In genomic region chr12:56126732-56127239, GRCh38 we compare ENCODE assay signal across 8 cellular contexts. TPM values are rescaled to one million over a fixed set of nuclear protein-coding genes. Genes with fewer than 3 reads are reported as not detected.
DNase-seq lines count a peak whose midpoint lies in the region; ATAC-seq and TF ChIP-seq lines count a peak whose summit lies in the region.

No MANE protein-coding gene starts in this region.

- H3K9me3 ChIP-seq in BLaER1: no peaks in the 10 kb centered on the region
- no peaks in the 10 kb centered on the region for H3K9me3 ChIP-seq in mammary epithelial cell (replicated peaks; ENCODE audit: insufficient read depth, low read length)

- in situ Hi-C loops in mammary epithelial cell (cut with MboI; ENCODE audit: low sequenced_read_pairs in 2 of 2) (loop anchor here in 1 of 2 donors (10.0 kb wide), 1 partner anchor 338 kb away; the partner anchor contains the start of gene SPRYD4), G401 (cut with HindIII; ENCODE audit: low sequenced_read_pairs) (no loop called here)

- peaks cover 54% of the 10 kb centered on the region for H3K4me1 ChIP-seq in BLaER1
- H3K4me1 ChIP-seq in mammary epithelial cell (ENCODE audit: insufficient read depth, low read length): peaks cover 18% of the 10 kb centered on the region

- peaks cover 0 to 2% (median 0%) of the 10 kb centered on the region in 9 donors for H3K9me3 Mint-ChIP-seq in naive thymus-derived CD8-positive, alpha-beta T cell

- H4K20me1 ChIP-seq in BLaER1 (no peaks in the 10 kb centered on the region; the same call in 1 of the 2 replicates), mammary epithelial cell (ENCODE audit: insufficient read depth, low read length) (no peaks in the 10 kb centered on the region)

- H3K4me1 Mint-ChIP-seq in naive thymus-derived CD8-positive, alpha-beta T cell: peaks cover 32 to 69% (median 50%) of the 10 kb centered on the region in 4 donors

- POLR2A ChIA-PET in naive thymus-derived CD8-positive, alpha-beta T cell (lab: Charles Lee): interaction anchor here (1.2 to 17.5 kb wide), 14 partner anchors 9 to 337 kb away, joined by 3 to 284 read pairs (median 10); partner anchors contain the start of genes CNPY2, MYL6, MYL6B and PA2G4

- no peak for TF ChIP-seq CTCF in mammary epithelial cell (conservative IDR thresholded peaks at IDR 0.05 in 1 of 2, IDR thresholded peaks at IDR 0.05 in 1 of 2; ENCODE audit: extremely low read depth in 1 of 2, insufficient read depth in 1 of 2, low read depth in 1 of 2, low read length in 2 of 2)

- H3K36me3 ChIP-seq in BLaER1 (peaks cover 25% of the 10 kb centered on the region), mammary epithelial cell (ENCODE audit: insufficient read depth, low read length) (peaks cover 9% of the 10 kb centered on the region)

- peak; percentile 80 for DNase-seq in NAMALWA (ENCODE audit: low spot score)
- no peak for DNase-seq in mammary epithelial cell
- DNase-seq in naive thymus-derived CD8-positive, alpha-beta T cell: no peak
- no peak for DNase-seq in NCI-H1092 treated with DMSO at 0.1 percent for 48 hours (lab: John Stamatoyannopoulos, UW)
- DNase-seq in G401 (ENCODE audit: low spot score): no peak
- no peak for DNase-seq in NCI-H128 (lab: John Stamatoyannopoulos, UW; ENCODE audit: unreplicated experiment)

- BruUV-seq in mammary epithelial cell (replicated peaks; lab: Mats Ljungman, UMichigan): no TSS peak

- H3K4me2 ChIP-seq in BLaER1 (peak overlapping the region; percentile 90), mammary epithelial cell (ENCODE audit: insufficient read depth, low read depth, low read length) (peak overlapping the region; percentile 80)

- H2AFZ ChIP-seq in mammary epithelial cell (ENCODE audit: low read depth, low read length): no peak overlapping the region

- dilution Hi-C loops in mammary epithelial cell (cut with HindIII; ENCODE audit: low sequenced_read_pairs): no loop called here

- H3K27me3 Mint-ChIP-seq in naive thymus-derived CD8-positive, alpha-beta T cell: no peaks in the 10 kb centered on the region

- peak overlapping the region; percentile 43 to 99 (median 95) for H3K27ac Mint-ChIP-seq in naive thymus-derived CD8-positive, alpha-beta T cell

- H3K9ac ChIP-seq in BLaER1 (peak overlapping the region; percentile 72), mammary epithelial cell (ENCODE audit: insufficient read depth, low read length) (peak overlapping the region; percentile 80)

- CTCF ChIA-PET in mammary epithelial cell (lab: Charles Lee; ENCODE audit: low non-redundant PET): no interaction called here

- intact Hi-C loops in mammary epithelial cell (cut with micrococcal nuclease): loop anchor here (1.0 to 2.0 kb wide), 4 partner anchors 8 to 342 kb away; partner anchors contain the start of genes MYL6, SPRYD4 and ZC3H10

- H3K27me3 ChIP-seq in BLaER1 (no peaks in the 10 kb centered on the region), mammary epithelial cell (ENCODE audit: insufficient read depth, low read length) (no peaks in the 10 kb centered on the region)

- H3K36me3 Mint-ChIP-seq in naive thymus-derived CD8-positive, alpha-beta T cell: peaks cover 0 to 25% (median 20%) of the 10 kb centered on the region in 3 donors

- peaks cover 35% of the 10 kb centered on the region for H3K79me2 ChIP-seq in mammary epithelial cell (ENCODE audit: insufficient read depth, low read length)

- no peak for ATAC-seq in naive thymus-derived CD8-positive, alpha-beta T cell
- no peak for ATAC-seq in HG02571 (IDR thresholded peaks at IDR 0.05; ENCODE audit: unreplicated experiment)

- peak overlapping the region; percentile 64 for H3K27ac ChIP-seq in BLaER1
- peak overlapping the region; percentile 76 for H3K27ac ChIP-seq in mammary epithelial cell (ENCODE audit: insufficient read depth, low read depth, low read length)

- 33% methylated on average over 3 of the region's 3 CpGs for WGBS in mammary epithelial cell (ENCODE audit: low coverage, missing lambda C conversion rate)

- peak overlapping the region in 9 of 10 donors; percentile 8 to 99 (median 44) for H3K4me3 Mint-ChIP-seq in naive thymus-derived CD8-positive, alpha-beta T cell

- H3K4me3 ChIP-seq in BLaER1 (peak overlapping the region; percentile 88; the same call in 1 of the 2 replicates), mammary epithelial cell (replicated peaks in 1 of 3; ENCODE audit: insufficient read depth in 1 of 3, low read depth in 2 of 3, low read length in 3 of 3) (no peak overlapping the region)

RNA-seq across cellular contexts. Expression of gene ESYT1, which starts 1.3 kb away (rescaled TPM):
- 100 to 1,000 TPM; 166 to 366 TPM for total RNA-seq in mammary epithelial cell
- polyA plus RNA-seq in mammary epithelial cell: 236 TPM
- 447 TPM for polyA minus RNA-seq in mammary epithelial cell
- total RNA-seq in naive thymus-derived CD8-positive, alpha-beta T cell: 100 to 1,000 TPM; 257 to 270 TPM
- polyA plus RNA-seq in naive thymus-derived CD8-positive, alpha-beta T cell: 100 to 1,000 TPM; 354 to 433 (median 357) TPM
- 108 and 114 TPM in 2 replicates for total RNA-seq in G401 (2014; rRNA removed; shearing (Covaris generic))

RNA-seq across cellular contexts. Expression of gene ZC3H10, which starts 8.7 kb away (rescaled TPM):
- total RNA-seq in mammary epithelial cell: 1 to 10 TPM; 2.7 TPM
- polyA plus RNA-seq in mammary epithelial cell: 0.87 TPM
- 2.1 TPM for polyA minus RNA-seq in mammary epithelial cell
- 10 to 100 TPM; 15.1 to 15.9 TPM for total RNA-seq in naive thymus-derived CD8-positive, alpha-beta T cell
- polyA plus RNA-seq in naive thymus-derived CD8-positive, alpha-beta T cell: 1 to 10 TPM; 1.3 to 2.5 (median 1.8) TPM
- 2.9 and 3.3 TPM in 2 replicates for total RNA-seq in G401 (2014; rRNA removed; shearing (Covaris generic))

RNA-seq across cellular contexts. Expression of gene RPL41, which starts 10.4 kb away (rescaled TPM):
- 1,000 to 10,000 TPM in 1 of 2 donors, 100 to 1,000 TPM in 1; 847 to 3,248 TPM for total RNA-seq in mammary epithelial cell
- polyA plus RNA-seq in mammary epithelial cell: 7,406 TPM
- polyA minus RNA-seq in mammary epithelial cell: 2,718 TPM
- total RNA-seq in naive thymus-derived CD8-positive, alpha-beta T cell: 1,000 to 10,000 TPM; 5,098 to 5,261 TPM
- over 10,000 TPM in 1 of 3 donors, 1,000 to 10,000 TPM in 2; 8,782 to 10,436 (median 9,902) TPM for polyA plus RNA-seq in naive thymus-derived CD8-positive, alpha-beta T cell
- total RNA-seq in G401 (2014; rRNA removed; shearing (Covaris generic)): 3,225 and 5,126 TPM in 2 replicates

RNA-seq across cellular contexts. Expression of gene PA2G4, which starts 22.4 kb away (rescaled TPM):
- total RNA-seq in mammary epithelial cell: 100 to 1,000 TPM; 127 to 221 TPM
- polyA plus RNA-seq in mammary epithelial cell: 425 TPM
- 106 TPM for polyA minus RNA-seq in mammary epithelial cell
- total RNA-seq in naive thymus-derived CD8-positive, alpha-beta T cell: 100 to 1,000 TPM; 132 to 135 TPM
- polyA plus RNA-seq in naive thymus-derived CD8-positive, alpha-beta T cell: 100 to 1,000 TPM; 219 to 241 (median 241) TPM
- total RNA-seq in G401 (2014; rRNA removed; shearing (Covaris generic)): 357 and 451 TPM in 2 replicates

RNA-seq across cellular contexts. Expression of gene MYL6B, which starts 25.6 kb away (rescaled TPM):
- 10 to 100 TPM; 24.7 to 57.1 TPM for total RNA-seq in mammary epithelial cell
- 50.1 TPM for polyA plus RNA-seq in mammary epithelial cell
- 32.8 TPM for polyA minus RNA-seq in mammary epithelial cell
- total RNA-seq in naive thymus-derived CD8-positive, alpha-beta T cell: 1 to 10 TPM; 3.5 to 5.9 TPM
- polyA plus RNA-seq in naive thymus-derived CD8-positive, alpha-beta T cell: 1 to 10 TPM; 3.4 to 4.0 (median 3.8) TPM
- 115 and 166 TPM in 2 replicates for total RNA-seq in G401 (2014; rRNA removed; shearing (Covaris generic))
